Comparison of ENCODE assay signal across 22 cellular contexts in the genomic region with DNA sequence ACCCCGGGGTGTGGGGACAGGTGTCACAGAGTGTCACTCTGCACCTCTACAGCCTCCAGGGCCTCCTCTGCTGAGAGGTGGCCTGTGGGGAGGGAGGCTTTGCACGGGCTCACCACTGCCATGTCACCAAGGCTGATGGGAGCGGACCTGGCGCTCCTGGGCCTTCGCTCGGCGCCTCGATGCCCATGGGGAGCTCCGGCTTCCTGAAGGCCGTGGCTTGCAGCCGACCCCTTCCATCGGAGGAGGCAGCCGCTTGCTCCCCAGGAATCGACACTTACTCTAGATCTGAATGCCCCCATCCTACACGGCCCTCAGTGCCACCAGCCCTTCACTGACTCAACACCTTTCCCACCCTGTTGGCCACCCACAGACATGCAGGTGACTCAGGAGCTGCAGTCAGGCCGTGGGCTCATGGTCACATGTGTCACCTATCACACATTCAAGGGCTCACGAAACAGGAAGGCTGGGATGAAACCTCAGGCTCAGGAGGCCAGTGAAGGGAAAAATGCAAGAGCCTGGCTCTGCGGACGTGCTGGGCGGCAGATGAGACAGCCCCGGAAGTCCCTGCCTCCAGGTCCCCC. TPM values are rescaled to one million over a fixed set of nuclear protein-coding genes. Genes with fewer than 3 reads are reported as not detected.
DNase-seq lines count a peak whose midpoint lies in the region; ATAC-seq, FAIRE-seq and TF ChIP-seq lines count a peak whose summit lies in the region.
"Had no signal": no experiment of that assay in that cellular context is flagged by ENCODE, and none has a peak within 500 bp of the region (broad histone marks: within the 10 kb centered on the region; RNA-seq: fewer than 3 reads in every experiment).

No MANE protein-coding gene starts in this region.

- H3K9ac ChIP-seq in kidney (ENCODE audit: low read length in 2 of 2) = no peak overlapping the region

- peaks cover 14% of the 10 kb centered on the region for H3K4me1 Mint-ChIP-seq in stimulated activated naive CD8-positive, alpha-beta T cell treated with anti-CD3 and anti-CD28 coated beads, Interleukin-15, amount 100 ng/mL, for 72 hours
- H3K4me1 Mint-ChIP-seq in natural killer cell = peaks cover 6 to 7% of the 10 kb centered on the region in 2 donors

- peak; percentile 45 for ATAC-seq in stimulated activated naive CD8-positive, alpha-beta T cell treated with anti-CD3 and anti-CD28 coated beads, Interleukin-15, Interleukin-2, amounts not matched to agents 100 U/mL and 50 U/mL, for 24 hours
- no peak for ATAC-seq in stimulated activated naive CD8-positive, alpha-beta T cell treated with anti-CD3 and anti-CD28 coated beads, Interleukin-15, amount 100 ng/mL, for 72 hours
- no peak for ATAC-seq in natural killer cell
- ATAC-seq: GM12878, SK-N-SH treated with all-trans-retinoic acid at 6 μM for 48 hours had no signal

- 84 to 90% (median 89%) methylated on average over 17 to 21 of the region's 21 CpGs for WGBS in stomach, 5 donors

- no peaks in the 10 kb centered on the region for H3K36me3 Mint-ChIP-seq in natural killer cell
- H3K36me3 Mint-ChIP-seq: CD8-positive, alpha-beta memory T cell had no signal

- H3K4me1 ChIP-seq in kidney (ENCODE audit: control insufficient read depth in 1 of 2, insufficient read depth in 1 of 2, low read depth in 1 of 2, low read length in 2 of 2) (peaks cover 5 to 10% of the 10 kb centered on the region in 2 donors), stomach (peaks cover 5 to 19% (median 17%) of the 10 kb centered on the region in 4 donors)

- H3K27me3 Mint-ChIP-seq in stimulated activated naive CD8-positive, alpha-beta T cell treated with anti-CD3 and anti-CD28 coated beads, Interleukin-15, amount 100 ng/mL, for 72 hours = no peaks in the 10 kb centered on the region
- no peaks in the 10 kb centered on the region for H3K27me3 Mint-ChIP-seq in natural killer cell (ENCODE audit: low read depth in 2 of 2)
- H3K27me3 Mint-ChIP-seq: CD8-positive, alpha-beta memory T cell had no signal

- H3K27ac ChIP-seq in kidney (ENCODE audit: low read depth in 2 of 2, low read length in 2 of 2) (no peak overlapping the region), stomach (no peak overlapping the region)
- H3K27ac ChIP-seq: C4-2B had no signal

- no peak for TF ChIP-seq POLR2A in stomach (IDR thresholded peaks at IDR 0.05)

- no peaks in the 10 kb centered on the region for H3K27me3 ChIP-seq in stomach
- H3K27me3 ChIP-seq: MG63 had no signal

- no peak overlapping the region for H3K4me3 ChIP-seq in kidney (ENCODE audit: low read length in 2 of 2)
- H3K4me3 ChIP-seq in stomach = no peak overlapping the region
- H3K4me3 ChIP-seq: GM12878, MG63 had no signal

- intact Hi-C loops in kidney (cut with DNase I) = no loop called here
- intact Hi-C loops in stomach (cut with DNase I; ENCODE audit: low total_unique reads) = no loop called here
- intact Hi-C loops in natural killer cell (cut with micrococcal nuclease) = no loop called here

- H3K27ac Mint-ChIP-seq in stimulated activated naive CD8-positive, alpha-beta T cell treated with anti-CD3 and anti-CD28 coated beads, Interleukin-15, amount 100 ng/mL, for 72 hours = no peak overlapping the region
- H3K27ac Mint-ChIP-seq in natural killer cell = no peak overlapping the region
- H3K27ac Mint-ChIP-seq: CD8-positive, alpha-beta memory T cell had no signal

- H3K9me3 Mint-ChIP-seq in stimulated activated naive CD8-positive, alpha-beta T cell treated with anti-CD3 and anti-CD28 coated beads, Interleukin-15, amount 100 ng/mL, for 72 hours = no peaks in the 10 kb centered on the region
- no peaks in the 10 kb centered on the region for H3K9me3 Mint-ChIP-seq in natural killer cell
- H3K9me3 Mint-ChIP-seq: CD8-positive, alpha-beta memory T cell had no signal

- no peak for FAIRE-seq in RCC 7860 (lab: Jason Lieb, UNC)
- no peak for FAIRE-seq in kidney (lab: Jason Lieb, UNC)
- FAIRE-seq: D721Med, GM12878 had no signal

- no peak overlapping the region for H3K4me3 Mint-ChIP-seq in stimulated activated naive CD8-positive, alpha-beta T cell treated with anti-CD3 and anti-CD28 coated beads, Interleukin-15, amount 100 ng/mL, for 72 hours
- no peak overlapping the region for H3K4me3 Mint-ChIP-seq in natural killer cell
- H3K4me3 Mint-ChIP-seq: CD8-positive, alpha-beta memory T cell had no signal

- no peak for DNase-seq in stimulated activated naive CD8-positive, alpha-beta T cell treated with anti-CD3 and anti-CD28 coated beads, Interleukin-15, Interleukin-2, amounts not matched to agents 100 U/mL and 50 U/mL, for 24 hours
- no peak for DNase-seq in stimulated activated naive CD8-positive, alpha-beta T cell treated with anti-CD3 and anti-CD28 coated beads, Interleukin-15, amount 100 ng/mL, for 72 hours
- DNase-seq in RCC 7860 (ENCODE audit: low spot score) (peak; percentile 36), kidney (peak; percentile 48), stomach (no peak), natural killer cell (no peak), COLO668 (lab: John Stamatoyannopoulos, UW; ENCODE audit: unreplicated experiment) (no peak)
- DNase-seq in stimulated activated CD4-positive, alpha-beta T cell treated with anti-CD3 and anti-CD28 coated beads, Interleukin-1b, Interleukin-23, amount 100 ng/mL, for 48 hours = no peak
- DNase-seq: 8988T; CD8-positive, alpha-beta memory T cell; GOT3; Kasumi-1; MG63; NCI-H1417; NCI-H1694 treated with DMSO at 0.1 percent for 48 hours; NCI-H446; NCI-H526; SIG-M5 had no signal

- no peak for TF ChIP-seq CTCF in kidney (IDR thresholded peaks at IDR 0.05; ENCODE audit: borderline replicate concordance, extremely low read depth, insufficient read depth)
- TF ChIP-seq CTCF in stomach (IDR thresholded peaks at IDR 0.05) = no peak
- no peak for TF ChIP-seq CTCF in natural killer cell (IDR thresholded peaks at IDR 0.05)

- H3K9me3 ChIP-seq in kidney (ENCODE audit: control insufficient read depth in 1 of 2, low read length in 2 of 2) (no peaks in the 10 kb centered on the region), stomach (no peaks in the 10 kb centered on the region)
- H3K9me3 ChIP-seq: MG63 had no signal

- no peaks in the 10 kb centered on the region for H3K36me3 ChIP-seq in kidney (ENCODE audit: control insufficient read depth in 1 of 2, insufficient read depth in 2 of 2, low read length in 2 of 2)
- peaks cover 0 to 63% (median 51%) of the 10 kb centered on the region in 4 donors for H3K36me3 ChIP-seq in stomach

- no peak for TF ChIP-seq EP300 in stomach (IDR thresholded peaks at IDR 0.05)

RNA-seq across cellular contexts. Expression of a gene that starts 11.9 kb away (rescaled TPM):
- total RNA-seq in kidney (240 TPM), stomach (100 to 1,000 TPM in 4 of 5 donors, 10 to 100 TPM in 1; 94.5 to 625 (median 434) TPM), natural killer cell (1 to 10 TPM; 4.2 to 8.8 (median 4.2) TPM)
- polyA plus RNA-seq in kidney (ENCODE audit: insufficient read depth, low read depth, low replicate concordance) (310 TPM), stomach (100 to 1,000 TPM in 2 of 3 donors, 10 to 100 TPM in 1; 63.4 to 212 (median 172) TPM)

RNA-seq across cellular contexts. Expression of a gene that starts 41.7 kb away (rescaled TPM):
- total RNA-seq in kidney = 56.6 TPM
- 23.0 TPM for polyA plus RNA-seq in kidney (ENCODE audit: insufficient read depth, low read depth, low replicate concordance)
- 100 to 1,000 TPM in 1 of 5 donors, 10 to 100 TPM in 4; 31.2 to 151 (median 70.1) TPM for total RNA-seq in stomach
- polyA plus RNA-seq in stomach = 10 to 100 TPM; 16.6 to 20.9 (median 18.1) TPM
- total RNA-seq in natural killer cell = 10 to 100 TPM; 40.0 to 58.8 (median 53.4) TPM

RNA-seq across cellular contexts. Expression of a gene that starts 42.7 kb away (rescaled TPM):
- total RNA-seq in kidney = 172 TPM
- polyA plus RNA-seq in kidney (ENCODE audit: insufficient read depth, low read depth, low replicate concordance) = 72.1 TPM
- 10 to 100 TPM; 37.4 to 100.0 (median 66.1) TPM for total RNA-seq in stomach
- 10 to 100 TPM; 20.9 to 34.4 (median 29.4) TPM for polyA plus RNA-seq in stomach
- total RNA-seq in natural killer cell = 1 to 10 TPM; 3.6 to 8.2 (median 7.1) TPM

RNA-seq across cellular contexts. Expression of a gene that starts 56.1 kb away (rescaled TPM):
- total RNA-seq in kidney (65.2 TPM), stomach (10 to 100 TPM in 3 of 5 donors, 1 to 10 TPM in 2; 6.4 to 20.3 (median 10.1) TPM), natural killer cell (under 1 TPM in 2 of 3 donors, not detected in 1; 0.20 to 0.28 TPM)
- polyA plus RNA-seq in kidney (ENCODE audit: insufficient read depth, low read depth, low replicate concordance) (18.0 TPM), stomach (10 to 100 TPM in 2 of 3 donors, 1 to 10 TPM in 1; 2.9 to 18.2 (median 15.3) TPM)
- polyA plus RNA-seq: CD8-positive, alpha-beta memory T cell had no signal

Comparison
In these comparisons a context has a peak if more than half of its experiments do, and no peak if none do; other contexts are left out.
1. DNase-seq: peak in RCC 7860 (single experiment) and kidney (single experiment); none in stimulated activated naive CD8-positive, alpha-beta T cell treated with anti-CD3 and anti-CD28 coated beads, Interleukin-15, Interleukin-2, amounts not matched to agents 100 U/mL and 50 U/mL, for 24 hours (single experiment), stimulated activated naive CD8-positive, alpha-beta T cell treated with anti-CD3 and anti-CD28 coated beads, Interleukin-15, amount 100 ng/mL, for 72 hours (0 of 2), stomach (single experiment), natural killer cell (single experiment), COLO668 (single experiment) and stimulated activated CD4-positive, alpha-beta T cell treated with anti-CD3 and anti-CD28 coated beads, Interleukin-1b, Interleukin-23, amount 100 ng/mL, for 48 hours (single experiment).
2. RNA of a gene that starts 11.9 kb away (total RNA-seq): 94.5 to 625 TPM in stomach and 240 TPM in kidney (single experiment); 4.2 to 8.8 TPM in natural killer cell; every median in the first group is over 4 times any median in the second.
3. RNA of a gene that starts 42.7 kb away (total RNA-seq): 172 TPM in kidney (single experiment) and 37.4 to 100.0 TPM in stomach; 3.6 to 8.2 TPM in natural killer cell; every median in the first group is over 4 times any median in the second.